In the genomic region with DNA sequence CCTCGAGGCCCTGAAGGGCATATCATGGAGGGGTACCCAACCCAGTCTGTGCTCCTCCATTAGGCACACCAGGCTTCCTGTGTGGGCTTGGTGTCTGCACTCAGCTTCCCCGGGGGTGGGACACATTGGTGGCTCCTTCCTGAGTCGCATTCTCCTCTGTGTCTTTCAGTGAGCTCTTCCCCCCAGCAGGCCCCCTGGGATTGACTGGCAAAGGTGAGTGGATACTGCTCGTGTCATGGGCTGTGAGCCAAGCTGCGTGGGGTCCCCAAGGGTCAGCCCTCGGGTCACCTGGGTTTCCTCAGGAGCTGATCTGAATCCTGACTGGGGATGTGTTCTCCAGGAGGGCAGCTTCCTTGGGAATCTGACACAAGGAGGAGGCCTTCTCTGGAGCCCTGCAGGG, we compare ENCODE assay signal across 22 cellular contexts.
DNase-seq lines count a peak whose midpoint lies in the region; ATAC-seq and TF ChIP-seq lines count a peak whose summit lies in the region.
"Had no signal": no experiment of that assay in that cellular context is flagged by ENCODE, and none has a peak within 500 bp of the region (broad histone marks: within the 10 kb centered on the region; RNA-seq: fewer than 3 reads in every experiment).

No MANE protein-coding gene starts in this region.

- H3K9me3 ChIP-seq in heart left ventricle (peaks cover 0 to 68% (median 1%) of the 10 kb centered on the region in 12 donors), aorta (ENCODE audit: control insufficient read depth, low read length) (no peaks in the 10 kb centered on the region)

- H3K4me3 ChIP-seq in heart left ventricle (no peak overlapping the region), aorta (ENCODE audit: low read length in 2 of 2) (no peak overlapping the region)
- H3K4me3 ChIP-seq: BLaER1, HAP-1, PC-9, SK-N-MC had no signal

- H3K4me1 ChIP-seq in heart left ventricle (no peaks in the 10 kb centered on the region), aorta (ENCODE audit: control insufficient read depth in 1 of 2, insufficient read depth in 2 of 2, low read length in 2 of 2) (no peaks in the 10 kb centered on the region)
- H3K4me1 ChIP-seq: BLaER1, Caco-2, HAP-1 had no signal

- intact Hi-C loops in heart left ventricle (cut with DNase I) = loop anchor here in 1 of 10 donors (1.0 kb wide), 1 partner anchor 11 kb away; no protein-coding TSS in a partner anchor
- intact Hi-C loops in left cardiac atrium (cut with DNase I) = no loop called here
- intact Hi-C loops in left ventricle myocardium superior (cut with micrococcal nuclease) = no loop called here
- intact Hi-C loops in posterior vena cava (cut with DNase I) = no loop called here
- intact Hi-C loops in aorta (cut with DNase I) = no loop called here

- H3K27ac ChIP-seq in heart left ventricle = no peak overlapping the region
- H3K27ac ChIP-seq in aorta (ENCODE audit: low read depth in 1 of 2, low read length in 2 of 2) = no peak overlapping the region
- H3K27ac ChIP-seq: BLaER1, KMS-11, PC-9, SK-N-MC had no signal

- WGBS in heart left ventricle, 4 donors = 69 to 87% (median 77%) methylated on average over 3 to 6 of the region's 6 CpGs
- 77 to 81% methylated on average over 6 of the region's 6 CpGs for WGBS in aorta, 2 donors

- DNase-seq in heart left ventricle (peak in 3 of 5 donors; percentile 11 to 21 (median 11)), left cardiac atrium (no peak), left ventricle myocardium superior (peak; percentile 1), posterior vena cava (ENCODE audit: low spot score) (peak; percentile 48), aorta (peak; percentile 27 to 48), SK-N-DZ (ENCODE audit: low spot score) (no peak)
- DNase-seq: CD4-positive, alpha-beta T cell; GOT3; HFFc6; MM.1S; NCI-H1694; NCI-H2029 treated with DMSO at 0.1 percent for 48 hours; NCI-H446 treated with DMSO at 0.1 percent for 48 hours; NCI-H526 treated with DMSO at 0.1 percent for 48 hours; PC-9; SHP77 treated with DMSO at 0.1 percent for 48 hours had no signal

- no peaks in the 10 kb centered on the region for H3K36me3 ChIP-seq in heart left ventricle
- H3K36me3 ChIP-seq in aorta (ENCODE audit: control insufficient read depth in 1 of 2, insufficient read depth in 2 of 2, low read length in 1 of 2) = no peaks in the 10 kb centered on the region
- H3K36me3 ChIP-seq: BLaER1, HAP-1 had no signal

- H3K27me3 ChIP-seq in heart left ventricle (no peaks in the 10 kb centered on the region), aorta (ENCODE audit: control insufficient read depth in 1 of 2, insufficient read depth in 2 of 2, low read length in 1 of 2) (no peaks in the 10 kb centered on the region)
- H3K27me3 ChIP-seq: BLaER1 had no signal

- no peak for TF ChIP-seq CTCF in heart left ventricle (IDR thresholded peaks at IDR 0.05)

- ATAC-seq in heart left ventricle = no peak
- ATAC-seq in left cardiac atrium = no peak
- no peak for ATAC-seq in left ventricle myocardium superior
- ATAC-seq in aorta (ENCODE audit: low FRiP score) = no peak
- no peak for ATAC-seq in HG03025 (IDR thresholded peaks at IDR 0.05; ENCODE audit: low FRiP score, unreplicated experiment)

- TF ChIP-seq POLR2A in heart left ventricle (IDR thresholded peaks at IDR 0.05) = no peak

Comparison
In these comparisons a context has a peak if more than half of its experiments do, and no peak if none do; other contexts are left out.
1. DNase-seq: peak in heart left ventricle (3 of 5), left ventricle myocardium superior (single experiment), posterior vena cava (single experiment) and aorta (2 of 2); none in left cardiac atrium (single experiment) and SK-N-DZ (single experiment).